Comparison of ENCODE assay signal across 24 cellular contexts in the genomic region with DNA sequence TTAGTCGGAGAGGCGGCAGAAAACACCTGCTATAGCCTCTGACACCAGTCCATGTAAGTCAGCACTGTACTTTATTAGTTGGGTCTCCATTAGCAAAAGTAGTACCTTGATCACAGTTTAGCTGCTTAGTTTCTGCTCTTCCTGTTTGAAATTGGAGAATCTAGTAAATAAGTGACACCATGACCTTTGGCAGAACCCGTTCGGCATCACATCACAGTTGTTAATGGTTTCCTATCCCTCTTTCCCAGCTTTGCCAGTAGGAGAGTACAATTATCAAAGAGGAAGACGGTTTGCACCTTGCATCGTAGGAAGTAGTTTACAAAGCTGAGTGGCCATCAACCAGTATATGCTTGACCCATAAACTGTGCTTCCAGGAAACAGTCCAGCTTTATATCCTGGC.
"Had no signal": no experiment of that assay in that cellular context is flagged by ENCODE, and none has a peak within 500 bp of the region (broad histone marks: within the 10 kb centered on the region; RNA-seq: fewer than 3 reads in every experiment).

No MANE protein-coding gene starts in this region.

- H3K36me3 Mint-ChIP-seq: stimulated activated effector memory CD8-positive, alpha-beta T cell treated with anti-CD3 and anti-CD28 coated beads, Interleukin-12 subunit alpha, Interleukin-12 subunit beta, amount 100 ng/mL, for 72 hours had no signal

- H3K4me1 Mint-ChIP-seq: mesothelial cell of epicardium had no signal

- ATAC-seq: esophagus mucosa; foreskin keratinocyte; gastroesophageal sphincter; heart left ventricle; left colon; mucosa of descending colon; natural killer cell treated with Interleukin-12 subunit alpha and Interleukin-12 subunit beta and Interleukin-15 and Interleukin-18, amount 100 ng/mL, for 72 hours; stimulated activated effector memory CD8-positive, alpha-beta T cell treated with anti-CD3 and anti-CD28 coated beads, Interleukin-12 subunit alpha, Interleukin-12 subunit beta, amount 100 ng/mL, for 72 hours had no signal

- H3K4me3 ChIP-seq: dorsolateral prefrontal cortex, gastroesophageal sphincter, heart left ventricle, hepatocyte, mucosa of descending colon, ovary, right atrium auricular region, sigmoid colon, stomach, thyroid gland, vagina had no signal

- H3K9me3 Mint-ChIP-seq: mesothelial cell of epicardium; natural killer cell treated with Interleukin-12 subunit alpha and Interleukin-12 subunit beta and Interleukin-15 and Interleukin-18, amount 100 ng/mL, for 72 hours; stimulated activated effector memory CD8-positive, alpha-beta T cell treated with anti-CD3 and anti-CD28 coated beads, Interleukin-12 subunit alpha, Interleukin-12 subunit beta, amount 100 ng/mL, for 72 hours had no signal

- H3K27ac Mint-ChIP-seq: mesothelial cell of epicardium; natural killer cell treated with Interleukin-12 subunit alpha and Interleukin-12 subunit beta and Interleukin-15 and Interleukin-18, amount 100 ng/mL, for 72 hours; stimulated activated effector memory CD8-positive, alpha-beta T cell treated with anti-CD3 and anti-CD28 coated beads, Interleukin-12 subunit alpha, Interleukin-12 subunit beta, amount 100 ng/mL, for 72 hours had no signal

- H3K4me3 Mint-ChIP-seq: mesothelial cell of epicardium; naive B cell; natural killer cell treated with Interleukin-12 subunit alpha and Interleukin-12 subunit beta and Interleukin-15 and Interleukin-18, amount 100 ng/mL, for 72 hours; stimulated activated effector memory CD8-positive, alpha-beta T cell treated with anti-CD3 and anti-CD28 coated beads, Interleukin-12 subunit alpha, Interleukin-12 subunit beta, amount 100 ng/mL, for 72 hours had no signal

- H3K27me3 Mint-ChIP-seq: naive B cell; natural killer cell treated with Interleukin-12 subunit alpha and Interleukin-12 subunit beta and Interleukin-15 and Interleukin-18, amount 100 ng/mL, for 72 hours had no signal

- DNase-seq: dorsolateral prefrontal cortex; effector CD4-positive, alpha-beta T cell; foreskin keratinocyte; heart left ventricle; left colon; mesenchymal stem cell; mucosa of descending colon; naive B cell; nucleus accumbens; ovary; sigmoid colon; stimulated activated CD4-positive, alpha-beta T cell treated with anti-CD3 and anti-CD28 coated beads, Interleukin-2, amount 100 ng/mL, for 24 hours; stimulated activated CD4-positive, alpha-beta T cell treated with anti-CD3 and anti-CD28 coated beads, Interleukin-4, amount 100 ng/mL, for 24 hours; stimulated activated naive CD4-positive, alpha-beta T cell treated with Interleukin-2 at 50 U/mL for 16 hours; stomach; thyroid gland had no signal
